Comparison of ENCODE assay signal across 8 cellular contexts in the genomic region with DNA sequence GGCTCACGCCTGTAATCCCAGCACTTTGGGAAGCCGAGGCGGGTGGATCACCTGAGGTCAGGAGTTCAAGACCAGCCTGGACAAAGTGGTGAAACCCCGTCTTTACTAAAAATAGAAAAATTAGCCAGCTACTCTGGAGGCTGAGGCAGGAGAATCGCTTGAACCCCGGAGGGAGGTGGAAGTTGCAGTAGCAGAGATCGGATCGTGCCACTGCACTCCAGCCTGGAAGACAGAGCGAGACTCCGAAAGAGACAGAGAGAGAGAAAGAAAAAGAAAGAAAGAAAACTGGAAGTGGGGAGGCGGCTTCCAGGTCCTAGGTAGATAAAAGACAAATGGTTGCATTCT. TPM values are rescaled to one million over a fixed set of nuclear protein-coding genes. Genes with fewer than 3 reads are reported as not detected.
DNase-seq lines count a peak whose midpoint lies in the region; FAIRE-seq and TF ChIP-seq lines count a peak whose summit lies in the region.
"Not testable (repeated sequence)": the region's sequence is repeated elsewhere in the genome, so short reads cannot be mapped to it uniquely, and the experiment has no call there.

No MANE protein-coding gene starts in this region.

- not testable (repeated sequence) for H3K9me2 ChIP-seq in SU-DHL-6 (replicated peaks; ENCODE audit: insufficient read depth, low read length)

- H3K36me3 ChIP-seq in BLaER1 treated with 17β-estradiol and CSF1 and Interleukin-3, amounts not matched to agents 10 nM and 100 nM = peaks cover 5 to 34% (median 28%) of the 10 kb centered on the region in 11 experiments; a peak in 20 of 22 replicates
- not testable (repeated sequence) for H3K36me3 ChIP-seq in HUES64 (ENCODE audit: insufficient read depth, low read length); SU-DHL-6 (ENCODE audit: low read length); endodermal cell (ENCODE audit: control insufficient read depth, insufficient read depth, low read length); keratinocyte (ENCODE audit: control insufficient read depth in 2 of 2, extremely low read depth in 1 of 2, insufficient read depth in 2 of 2, low read length in 2 of 2); neuron (ENCODE audit: insufficient read depth, low read length); stomach smooth muscle (ENCODE audit: control insufficient read depth in 2 of 2, insufficient read depth in 2 of 2, low read length in 2 of 2)

- not testable (repeated sequence) for H3K27me3 Mint-ChIP-seq in activated naive CD4-positive, alpha-beta T cell treated with anti-CD3 and anti-CD28 coated beads, Interleukin-2, amount 50 U/mL, for 24 hours; endodermal cell (ENCODE audit: insufficient read depth)

- peaks cover 15 to 30% (median 25%) of the 10 kb centered on the region in 10 experiments; a peak in 19 of 20 replicates for H3K4me1 ChIP-seq in BLaER1 treated with 17β-estradiol and CSF1 and Interleukin-3, amounts not matched to agents 10 nM and 100 nM
- H3K4me1 ChIP-seq in HUES64 (ENCODE audit: insufficient read depth, low read length) = peaks cover 29% of the 10 kb centered on the region
- not testable (repeated sequence) for H3K4me1 ChIP-seq in endodermal cell (ENCODE audit: control insufficient read depth, insufficient read depth, low read length); keratinocyte (ENCODE audit: control insufficient read depth, extremely low read depth, insufficient read depth, low read length); neuron (ENCODE audit: insufficient read depth, low read length)
- H3K4me1 ChIP-seq in stomach smooth muscle (ENCODE audit: control insufficient read depth, insufficient read depth, low read length) = peaks cover 12% of the 10 kb centered on the region

- not testable (repeated sequence) for H3K9me3 Mint-ChIP-seq in activated naive CD4-positive, alpha-beta T cell treated with anti-CD3 and anti-CD28 coated beads, Interleukin-2, amount 50 U/mL, for 24 hours; endodermal cell

- peak overlapping the region; percentile 97 for H3K4me3 Mint-ChIP-seq in activated naive CD4-positive, alpha-beta T cell treated with anti-CD3 and anti-CD28 coated beads, Interleukin-2, amount 50 U/mL, for 24 hours
- peak overlapping the region; percentile 96 for H3K4me3 Mint-ChIP-seq in endodermal cell

- H2AFZ ChIP-seq in SU-DHL-6 (ENCODE audit: low read depth, low read length, severe bottlenecking) (peak overlapping the region; percentile 93), keratinocyte (ENCODE audit: control insufficient read depth, low read length) (peak overlapping the region; percentile 76), neuron (ENCODE audit: low read depth, low read length) (peak overlapping the region; percentile 82)

- dilution Hi-C loops in keratinocyte (cut with MboI; ENCODE audit: extremely low pct_ligation_motif_present, low sequenced_read_pairs) = not testable (repeated sequence)

- DNase-seq in endodermal cell; keratinocyte (ENCODE audit: low read depth, low spot score): not testable (repeated sequence)

- peak overlapping the region; percentile 84 for H3K27ac Mint-ChIP-seq in activated naive CD4-positive, alpha-beta T cell treated with anti-CD3 and anti-CD28 coated beads, Interleukin-2, amount 50 U/mL, for 24 hours
- peak overlapping the region; percentile 92 for H3K27ac Mint-ChIP-seq in endodermal cell

- peak overlapping the region in 9 of 11 experiments; percentile 45 to 94 (median 91); a peak in 18 of 22 replicates for H3K27ac ChIP-seq in BLaER1 treated with 17β-estradiol and CSF1 and Interleukin-3, amounts not matched to agents 10 nM and 100 nM
- H3K27ac ChIP-seq in HUES64 (ENCODE audit: low read depth, low read length) (peak overlapping the region; percentile 66; the same call in 1 of the 2 replicates), SU-DHL-6 (ENCODE audit: low read depth, low read length) (peak overlapping the region; percentile 22)
- H3K27ac ChIP-seq in endodermal cell (ENCODE audit: low read depth, low read length); keratinocyte (ENCODE audit: control insufficient read depth, insufficient read depth, low read length); stomach smooth muscle (ENCODE audit: low read length): not testable (repeated sequence)

- not testable (repeated sequence) for FAIRE-seq in keratinocyte (lab: Jason Lieb, UNC)

- H3K79me2 ChIP-seq in SU-DHL-6 (ENCODE audit: insufficient read depth, low read length) = peaks cover 43% of the 10 kb centered on the region
- H3K79me2 ChIP-seq in keratinocyte (ENCODE audit: control insufficient read depth, insufficient read depth, low read length) = peaks cover 37% of the 10 kb centered on the region

- peaks cover 0 to 44% (median 35%) of the 10 kb centered on the region in 11 experiments; a peak in 20 of 22 replicates for H3K9me3 ChIP-seq in BLaER1 treated with 17β-estradiol and CSF1 and Interleukin-3, amounts not matched to agents 10 nM and 100 nM (replicated peaks in 1 of 11)
- H3K9me3 ChIP-seq in HUES64 (ENCODE audit: insufficient read depth, low read depth, low read length); SU-DHL-6 (ENCODE audit: insufficient read depth, low read length); endodermal cell (ENCODE audit: control insufficient read depth, low read length); keratinocyte (ENCODE audit: control insufficient read depth, low read depth, low read length); neuron (ENCODE audit: low read length); stomach smooth muscle (ENCODE audit: control insufficient read depth in 2 of 2, low read length in 2 of 2): not testable (repeated sequence)

- peak overlapping the region; percentile 48 to 90 (median 76) for H3K4me2 ChIP-seq in BLaER1 treated with 17β-estradiol and CSF1 and Interleukin-3, amounts not matched to agents 10 nM and 100 nM
- H3K4me2 ChIP-seq in SU-DHL-6 (ENCODE audit: low read depth, low read length, poor library complexity, severe bottlenecking) (peak overlapping the region; percentile 55), keratinocyte (ENCODE audit: control insufficient read depth, extremely low read depth, insufficient read depth, low read depth, low read length) (peak overlapping the region; percentile 86)

- peaks cover 41% of the 10 kb centered on the region for H3K4me1 Mint-ChIP-seq in activated naive CD4-positive, alpha-beta T cell treated with anti-CD3 and anti-CD28 coated beads, Interleukin-2, amount 50 U/mL, for 24 hours
- H3K4me1 Mint-ChIP-seq in endodermal cell = peaks cover 32% of the 10 kb centered on the region

- H3K27me3 ChIP-seq in BLaER1 treated with 17β-estradiol and CSF1 and Interleukin-3, amounts not matched to agents 10 nM and 100 nM; HUES64 (ENCODE audit: insufficient read depth, low read length); SU-DHL-6 (ENCODE audit: low read length); endodermal cell (ENCODE audit: control insufficient read depth, insufficient read depth, low read length, poor library complexity, severe bottlenecking); keratinocyte (ENCODE audit: control insufficient read depth, extremely low read depth, insufficient read depth, low read length); neuron (ENCODE audit: insufficient read depth, low read length); stomach smooth muscle (ENCODE audit: control insufficient read depth in 1 of 2, insufficient read depth in 2 of 2, low read length in 2 of 2): not testable (repeated sequence)

- not testable (repeated sequence) for H3K36me3 Mint-ChIP-seq in activated naive CD4-positive, alpha-beta T cell treated with anti-CD3 and anti-CD28 coated beads, Interleukin-2, amount 50 U/mL, for 24 hours; endodermal cell (ENCODE audit: low read depth)

- peak overlapping the region; percentile 78 to 95 (median 88); a peak in 18 of 20 replicates for H3K4me3 ChIP-seq in BLaER1 treated with 17β-estradiol and CSF1 and Interleukin-3, amounts not matched to agents 10 nM and 100 nM
- H3K4me3 ChIP-seq in HUES64 (ENCODE audit: low read length) (peak overlapping the region; percentile 89), SU-DHL-6 (ENCODE audit: insufficient read depth, low read length, poor library complexity, severe bottlenecking) (peak overlapping the region; percentile 26), endodermal cell (ENCODE audit: low read length) (peak overlapping the region; percentile 87), keratinocyte (ENCODE audit: control insufficient read depth in 2 of 3, extremely low read depth in 1 of 3, insufficient read depth in 2 of 3, low read depth in 1 of 3, low read length in 3 of 3) (peak overlapping the region in 2 of 3 experiments; percentile 2 to 93), neuron (ENCODE audit: low read length) (peak overlapping the region; percentile 99), stomach smooth muscle (ENCODE audit: low read length in 2 of 2) (peak overlapping the region; percentile 93 to 95)

- 76% methylated on average over 11 of the region's 11 CpGs for WGBS in HUES64
- WGBS in endodermal cell (ENCODE audit: insufficient coverage in 1 of 2, insufficient read length in 1 of 2), 2 experiments = 71 to 76% methylated on average over 11 of the region's 11 CpGs

- H4K20me1 ChIP-seq in BLaER1 treated with 17β-estradiol and CSF1 and Interleukin-3, amounts not matched to agents 10 nM and 100 nM = peaks cover 0 to 17% (median 2%) of the 10 kb centered on the region in 11 experiments; a peak in 7 of 22 replicates
- not testable (repeated sequence) for H4K20me1 ChIP-seq in SU-DHL-6 (ENCODE audit: low read depth, low read length); keratinocyte (ENCODE audit: control insufficient read depth, extremely low read depth, insufficient read depth, low read length)

- peaks cover 23% of the 10 kb centered on the region for H3F3A ChIP-seq in SU-DHL-6 (ENCODE audit: insufficient read depth)

- H3K9me1 ChIP-seq in keratinocyte (ENCODE audit: control insufficient read depth, extremely low read depth, insufficient read depth, low read length) = not testable (repeated sequence)

- not testable (repeated sequence) for TF ChIP-seq CTCF in SU-DHL-6 (IDR thresholded peaks at IDR 0.05; ENCODE audit: insufficient read depth, low read length, poor library complexity, severe bottlenecking); endodermal cell (conservative IDR thresholded peaks at IDR 0.05); keratinocyte (optimal IDR thresholded peaks at IDR 0.05 in 1 of 3, IDR thresholded peaks at IDR 0.05 in 1 of 3, conservative IDR thresholded peaks at IDR 0.05 in 1 of 3; ENCODE audit: extremely low read depth in 1 of 3, insufficient read depth in 2 of 3, low read length in 3 of 3)

- peak overlapping the region in 9 of 11 experiments; percentile 89 to 94 (median 92); a peak in 18 of 22 replicates for H3K9ac ChIP-seq in BLaER1 treated with 17β-estradiol and CSF1 and Interleukin-3, amounts not matched to agents 10 nM and 100 nM
- H3K9ac ChIP-seq in HUES64 (ENCODE audit: low read depth, low read length) = not testable (repeated sequence)
- H3K9ac ChIP-seq in SU-DHL-6 (ENCODE audit: low read length) (peak overlapping the region; percentile 33; the same call in 1 of the 2 replicates), endodermal cell (ENCODE audit: extremely low read depth, low read length, poor library complexity, severe bottlenecking) (peak overlapping the region; percentile 95), keratinocyte (ENCODE audit: control insufficient read depth, extremely low read depth, insufficient read depth, low read length) (peak overlapping the region; percentile 28), stomach smooth muscle (ENCODE audit: low read length in 2 of 2) (peak overlapping the region in 1 of 2 donors; percentile 27)

RNA-seq across cellular contexts. Expression of a gene that starts 0.6 kb away (rescaled TPM):
- polyA plus RNA-seq in HUES64 (2013, experiment 1 of 2) = 12.7 TPM
- polyA plus RNA-seq in HUES64 (2013, experiment 2 of 2) = 14.2 TPM
- total RNA-seq in endodermal cell = 10 to 100 TPM; 15.5 to 20.5 TPM
- 16.2 TPM for polyA plus RNA-seq in endodermal cell (2013, experiment 1 of 2)
- polyA plus RNA-seq in endodermal cell (2013, experiment 2 of 2) = 16.7 TPM
- 3.1 to 4.7 TPM (median 4.3 TPM) in 3 replicates for polyA plus RNA-seq in keratinocyte
- polyA plus RNA-seq in keratinocyte (2011; ENCODE audit: low read depth) = 3.5 TPM
- polyA plus RNA-seq in keratinocyte (2011; cell fraction: cytosol; rRNA removed) = 1.5 and 2.9 TPM in 2 replicates
- 8.3 and 8.8 TPM in 2 replicates for polyA plus RNA-seq in keratinocyte (2011; cell fraction: nucleus; rRNA removed)
- polyA plus RNA-seq in keratinocyte (2012; ENCODE audit: low replicate concordance) = 2.1 and 3.3 TPM in 2 replicates
- 1.6 to 3.8 TPM (median 2.0 TPM) in 3 replicates for polyA minus RNA-seq in keratinocyte
- polyA minus RNA-seq in keratinocyte (2011; cell fraction: cytosol; rRNA and poly(A)+ RNA removed) = 2.5 TPM
- 3.6 and 6.8 TPM in 2 replicates for polyA minus RNA-seq in keratinocyte (2011; cell fraction: nucleus; rRNA and poly(A)+ RNA removed)

Comparison
In these comparisons a context has a peak if more than half of its experiments do, and no peak if none do; other contexts are left out.
1. H3K4me3 ChIP-seq: peak in every context shown above with its lines; median percentile 99 in neuron; 94 in stomach smooth muscle; 89 in HUES64; 88 in BLaER1 treated with 17β-estradiol and CSF1 and Interleukin-3, amounts not matched to agents 10 nM and 100 nM; 87 in endodermal cell; 48 in keratinocyte; 26 in SU-DHL-6.